ENCODE assay signal across 39 cellular contexts in the genomic region with DNA sequence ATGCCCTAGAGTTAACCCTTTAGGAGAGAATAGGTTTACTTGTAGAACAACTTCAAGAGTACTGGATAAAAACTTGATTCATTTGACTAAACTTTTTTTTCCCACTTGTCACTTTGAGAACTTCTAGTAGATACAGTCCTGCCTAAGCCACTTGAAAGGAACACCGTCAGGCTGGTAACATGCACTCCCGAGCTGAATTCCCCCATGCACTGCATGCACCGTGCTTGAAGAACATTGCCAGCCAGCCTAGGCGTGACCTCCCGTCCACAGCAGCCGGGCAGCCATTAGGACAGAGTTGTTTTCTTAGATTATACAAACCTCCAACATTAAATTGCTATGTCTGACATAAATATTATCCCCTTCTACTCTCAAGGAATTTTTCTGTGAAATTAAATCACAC. TPM values are rescaled to one million over a fixed set of nuclear protein-coding genes. Genes with fewer than 3 reads are reported as not detected.
"Had no signal": no experiment of that assay in that cellular context is flagged by ENCODE, and none has a peak within 500 bp of the region (broad histone marks: within the 10 kb centered on the region; RNA-seq: fewer than 3 reads in every experiment).

No MANE protein-coding gene starts in this region.

- DNase-seq: activated B cell treated with CpG ODN at 0.5 μM for 24 hours; activated CD4-positive, alpha-beta memory T cell treated with anti-CD3 and anti-CD28 coated beads, Interleukin-2, amount 10 ng/mL, durations not matched to agents 7 days and 5 days; activated CD4-positive, alpha-beta T cell treated with anti-CD3 and anti-CD28 coated beads for 4 hours; activated CD4-positive, alpha-beta T cell treated with anti-CD3 and anti-CD28 coated beads, Interleukin-2, amount 10 ng/mL, durations not matched to agents 24 days and 14 days; activated CD4-positive, alpha-beta T cell treated with anti-CD3 and anti-CD28 coated beads, Interleukin-2, amount 50 U/mL, for 1 hour; activated CD4-positive, alpha-beta T cell treated with anti-CD3 and anti-CD28 coated beads, Interleukin-2, amount 50 U/mL, for 4 hours; activated CD4-positive, CD25-positive, alpha-beta regulatory T cell treated with anti-CD3 and anti-CD28 coated beads, Interleukin-2, amount 50 U/mL, for 72 hours; activated CD8-positive, alpha-beta memory T cell treated with anti-CD3 and anti-CD28 coated beads for 24 hours; activated CD8-positive, alpha-beta memory T cell treated with anti-CD3 and anti-CD28 coated beads, Interleukin-2, amount 10 ng/mL, durations not matched to agents 7 days and 5 days; activated CD8-positive, alpha-beta memory T cell treated with anti-CD3 and anti-CD28 coated beads, Interleukin-2, amount 50 U/mL, for 48 hours; activated CD8-positive, alpha-beta T cell treated with anti-CD3 and anti-CD28 coated beads, Interleukin-2, amount 10 ng/mL, durations not matched to agents 7 days and 5 days; activated effector memory CD4-positive, alpha-beta T cell treated with Interleukin-2 at 50 U/mL for 16 hours; activated gamma-delta T cell; activated naive CD4-positive, alpha-beta T cell treated with anti-CD3 and anti-CD28 coated beads, Interleukin-2, amount 10 ng/mL, durations not matched to agents 7 days and 5 days; activated naive CD4-positive, alpha-beta T cell treated with Interleukin-2 at 50 U/mL for 16 hours; activated naive CD8-positive, alpha-beta T cell treated with anti-CD3 and anti-CD28 coated beads, Interleukin-2, amount 10 ng/mL, durations not matched to agents 7 days and 5 days; activated naive CD8-positive, alpha-beta T cell treated with anti-CD3 and anti-CD28 coated beads, Interleukin-2, amount 50 U/mL, for 24 hours; activated T-cell treated with anti-CD3 and anti-CD28 coated beads, Interleukin-2, amount 50 U/mL, for 24 hours; activated T-cell treated with anti-CD3 and anti-CD28 coated beads, Interleukin-2, amount 50 U/mL, for 48 hours; amygdala; anterior cingulate cortex; caudate nucleus; cerebellar nuclear complex; T-cell; T-helper 2 cell; T-helper 9 cell had no signal

- H3K4me1 Mint-ChIP-seq: activated B cell treated with CpG ODN at 0.5 μM for 24 hours; activated CD4-positive, alpha-beta memory T cell treated with anti-CD3 and anti-CD28 coated beads, Interleukin-2, amount 10 ng/mL, durations not matched to agents 7 days and 5 days; activated CD4-positive, alpha-beta T cell treated with anti-CD3 and anti-CD28 coated beads, Interleukin-2, amount 10 ng/mL, durations not matched to agents 24 days and 14 days; activated CD8-positive, alpha-beta memory T cell treated with anti-CD3 and anti-CD28 coated beads, Interleukin-2, amount 10 ng/mL, durations not matched to agents 7 days and 5 days; activated naive CD4-positive, alpha-beta T cell treated with anti-CD3 and anti-CD28 coated beads, Interleukin-2, amount 10 ng/mL, durations not matched to agents 7 days and 5 days; activated naive CD4-positive, alpha-beta T cell treated with anti-CD3 and anti-CD28 coated beads, Interleukin-2, amount 50 U/mL, for 24 hours; activated naive CD8-positive, alpha-beta T cell treated with anti-CD3 and anti-CD28 coated beads, Interleukin-2, amount 10 ng/mL, durations not matched to agents 7 days and 5 days; activated naive CD8-positive, alpha-beta T cell treated with anti-CD3 and anti-CD28 coated beads, Interleukin-2, amount 50 U/mL, for 24 hours; brain; central memory CD8-positive, alpha-beta T cell; T-cell had no signal

- H3K36me3 Mint-ChIP-seq: activated CD8-positive, alpha-beta memory T cell treated with anti-CD3 and anti-CD28 coated beads, Interleukin-2, amount 10 ng/mL, durations not matched to agents 7 days and 5 days; activated naive CD4-positive, alpha-beta T cell treated with anti-CD3 and anti-CD28 coated beads, Interleukin-2, amount 10 ng/mL, durations not matched to agents 7 days and 5 days; activated naive CD4-positive, alpha-beta T cell treated with anti-CD3 and anti-CD28 coated beads, Interleukin-2, amount 50 U/mL, for 24 hours; activated naive CD8-positive, alpha-beta T cell; activated naive CD8-positive, alpha-beta T cell treated with anti-CD3 and anti-CD28 coated beads, Interleukin-2, amount 10 ng/mL, durations not matched to agents 7 days and 5 days; brain had no signal

- H3K27ac ChIP-seq: ascending aorta, cardiac muscle cell, VCaP had no signal

- H3K27me3 ChIP-seq: ascending aorta, cardiac muscle cell had no signal

- FAIRE-seq: bronchial epithelial cell, TTC549 had no signal

- H3K4me3 Mint-ChIP-seq: activated B cell treated with CpG ODN at 0.5 μM for 24 hours; activated CD4-positive, alpha-beta memory T cell treated with anti-CD3 and anti-CD28 coated beads, Interleukin-2, amount 10 ng/mL, durations not matched to agents 7 days and 5 days; activated CD4-positive, alpha-beta T cell treated with anti-CD3 and anti-CD28 coated beads, Interleukin-2, amount 10 ng/mL, durations not matched to agents 24 days and 14 days; activated CD8-positive, alpha-beta memory T cell treated with anti-CD3 and anti-CD28 coated beads, Interleukin-2, amount 10 ng/mL, durations not matched to agents 7 days and 5 days; activated CD8-positive, alpha-beta T cell treated with anti-CD3 and anti-CD28 coated beads, Interleukin-2, amount 10 ng/mL, durations not matched to agents 7 days and 5 days; activated naive CD4-positive, alpha-beta T cell treated with anti-CD3 and anti-CD28 coated beads, Interleukin-2, amount 10 ng/mL, durations not matched to agents 7 days and 5 days; activated naive CD4-positive, alpha-beta T cell treated with anti-CD3 and anti-CD28 coated beads, Interleukin-2, amount 50 U/mL, for 24 hours; activated naive CD8-positive, alpha-beta T cell; activated naive CD8-positive, alpha-beta T cell treated with anti-CD3 and anti-CD28 coated beads, Interleukin-2, amount 10 ng/mL, durations not matched to agents 7 days and 5 days; activated naive CD8-positive, alpha-beta T cell treated with anti-CD3 and anti-CD28 coated beads, Interleukin-2, amount 50 U/mL, for 24 hours; activated T-cell treated with anti-CD3 and anti-CD28 coated beads, Interleukin-2, amount 50 U/mL, for 24 hours; brain; central memory CD8-positive, alpha-beta T cell; T-cell; T-helper 2 cell treated with Interferon-gamma antibody and Interleukin-4, amounts not matched to agents 5 μg/mL and 100 μg/mL, for 36 hours had no signal

- H3K27me3 Mint-ChIP-seq: activated B cell treated with CpG ODN at 0.5 μM for 24 hours; activated CD4-positive, alpha-beta memory T cell treated with anti-CD3 and anti-CD28 coated beads, Interleukin-2, amount 10 ng/mL, durations not matched to agents 7 days and 5 days; activated CD8-positive, alpha-beta memory T cell treated with anti-CD3 and anti-CD28 coated beads, Interleukin-2, amount 10 ng/mL, durations not matched to agents 7 days and 5 days; activated naive CD4-positive, alpha-beta T cell treated with anti-CD3 and anti-CD28 coated beads, Interleukin-2, amount 10 ng/mL, durations not matched to agents 7 days and 5 days; activated naive CD4-positive, alpha-beta T cell treated with anti-CD3 and anti-CD28 coated beads, Interleukin-2, amount 50 U/mL, for 24 hours; activated naive CD8-positive, alpha-beta T cell; activated naive CD8-positive, alpha-beta T cell treated with anti-CD3 and anti-CD28 coated beads, Interleukin-2, amount 10 ng/mL, durations not matched to agents 7 days and 5 days; activated naive CD8-positive, alpha-beta T cell treated with anti-CD3 and anti-CD28 coated beads, Interleukin-2, amount 50 U/mL, for 24 hours; activated T-cell treated with anti-CD3 and anti-CD28 coated beads, Interleukin-2, amount 50 U/mL, for 24 hours; central memory CD8-positive, alpha-beta T cell; T-cell had no signal

- H3K4me3 ChIP-seq: ascending aorta, cardiac muscle cell had no signal

- H3K4me1 ChIP-seq: ascending aorta had no signal

- H3K36me3 ChIP-seq: cardiac muscle cell had no signal

- H3K9me3 Mint-ChIP-seq: activated B cell treated with CpG ODN at 0.5 μM for 24 hours; activated CD4-positive, alpha-beta memory T cell treated with anti-CD3 and anti-CD28 coated beads, Interleukin-2, amount 10 ng/mL, durations not matched to agents 7 days and 5 days; activated CD4-positive, alpha-beta T cell treated with anti-CD3 and anti-CD28 coated beads, Interleukin-2, amount 10 ng/mL, durations not matched to agents 24 days and 14 days; activated naive CD4-positive, alpha-beta T cell treated with anti-CD3 and anti-CD28 coated beads, Interleukin-2, amount 10 ng/mL, durations not matched to agents 7 days and 5 days; activated naive CD4-positive, alpha-beta T cell treated with anti-CD3 and anti-CD28 coated beads, Interleukin-2, amount 50 U/mL, for 24 hours; activated naive CD8-positive, alpha-beta T cell treated with anti-CD3 and anti-CD28 coated beads, Interleukin-2, amount 10 ng/mL, durations not matched to agents 7 days and 5 days; activated naive CD8-positive, alpha-beta T cell treated with anti-CD3 and anti-CD28 coated beads, Interleukin-2, amount 50 U/mL, for 24 hours; activated T-cell treated with anti-CD3 and anti-CD28 coated beads, Interleukin-2, amount 50 U/mL, for 24 hours; activated T-helper 2 cell treated with anti-CD3 and anti-CD28 coated beads, Interferon-gamma antibody, Interleukin-2, Interleukin-4, amounts not matched to agents 10 μg/mL and 5 μg/mL and 100 μg/mL, durations not matched to agents 14 hours and 24 hours and 36 hours; brain; central memory CD8-positive, alpha-beta T cell; T-cell; T-helper 2 cell treated with Interferon-gamma antibody and Interleukin-4, amounts not matched to agents 5 μg/mL and 100 μg/mL, for 36 hours had no signal

- H3K27ac Mint-ChIP-seq: activated B cell treated with CpG ODN at 0.5 μM for 24 hours; activated CD4-positive, alpha-beta memory T cell treated with anti-CD3 and anti-CD28 coated beads, Interleukin-2, amount 10 ng/mL, durations not matched to agents 7 days and 5 days; activated CD4-positive, alpha-beta T cell treated with anti-CD3 and anti-CD28 coated beads, Interleukin-2, amount 10 ng/mL, durations not matched to agents 24 days and 14 days; activated CD8-positive, alpha-beta memory T cell treated with anti-CD3 and anti-CD28 coated beads, Interleukin-2, amount 10 ng/mL, durations not matched to agents 7 days and 5 days; activated CD8-positive, alpha-beta T cell treated with anti-CD3 and anti-CD28 coated beads, Interleukin-2, amount 10 ng/mL, durations not matched to agents 7 days and 5 days; activated naive CD4-positive, alpha-beta T cell treated with anti-CD3 and anti-CD28 coated beads, Interleukin-2, amount 10 ng/mL, durations not matched to agents 7 days and 5 days; activated naive CD4-positive, alpha-beta T cell treated with anti-CD3 and anti-CD28 coated beads, Interleukin-2, amount 50 U/mL, for 24 hours; activated naive CD8-positive, alpha-beta T cell; activated naive CD8-positive, alpha-beta T cell treated with anti-CD3 and anti-CD28 coated beads, Interleukin-2, amount 10 ng/mL, durations not matched to agents 7 days and 5 days; activated naive CD8-positive, alpha-beta T cell treated with anti-CD3 and anti-CD28 coated beads, Interleukin-2, amount 50 U/mL, for 24 hours; activated T-cell treated with anti-CD3 and anti-CD28 coated beads, Interleukin-2, amount 50 U/mL, for 24 hours; activated T-helper 2 cell treated with anti-CD3 and anti-CD28 coated beads, Interferon-gamma antibody, Interleukin-2, Interleukin-4, amounts not matched to agents 10 μg/mL and 5 μg/mL and 100 μg/mL, durations not matched to agents 14 hours and 24 hours and 36 hours; brain; T-cell; T-helper 2 cell treated with Interferon-gamma antibody and Interleukin-4, amounts not matched to agents 5 μg/mL and 100 μg/mL, for 36 hours had no signal

- H3K9me3 ChIP-seq: ascending aorta had no signal

RNA-seq across cellular contexts. Expression of gene SMLR1, which starts 52.6 kb away (rescaled TPM):
- total RNA-seq: activated B cell treated with CpG ODN at 0.5 μM for 24 hours; activated CD4-positive, alpha-beta memory T cell treated with anti-CD3 and anti-CD28 coated beads, Interleukin-2, amount 10 ng/mL, durations not matched to agents 7 days and 5 days; activated CD4-positive, alpha-beta T cell treated with anti-CD3 and anti-CD28 coated beads, Interleukin-2, amount 10 ng/mL, durations not matched to agents 24 days and 14 days; activated CD8-positive, alpha-beta memory T cell treated with anti-CD3 and anti-CD28 coated beads, Interleukin-2, amount 10 ng/mL, durations not matched to agents 7 days and 5 days; activated CD8-positive, alpha-beta T cell treated with anti-CD3 and anti-CD28 coated beads, Interleukin-2, amount 10 ng/mL, durations not matched to agents 7 days and 5 days; activated naive CD8-positive, alpha-beta T cell treated with anti-CD3 and anti-CD28 coated beads, Interleukin-2, amount 10 ng/mL, durations not matched to agents 7 days and 5 days; activated T-helper 2 cell treated with anti-CD3 and anti-CD28 coated beads, Interferon-gamma antibody, Interleukin-2, Interleukin-4, amounts not matched to agents 10 μg/mL and 5 μg/mL and 100 μg/mL, durations not matched to agents 14 hours and 24 hours and 36 hours; ascending aorta; bronchial epithelial cell; cardiac muscle cell; chondrocyte; T-cell; T-helper 1 cell treated with Interleukin-12 subunit alpha and Interleukin-12 subunit beta and Interleukin-4 antibody, amounts not matched to agents 30 ng/mL and 1 ng/mL, for 36 hours had no signal
- polyA plus RNA-seq: cardiac muscle cell had no signal
